In genomic region chr10:121154310-121154709, GRCh38 we compare ENCODE assay signal across 17 cellular contexts.
"Had no signal": no experiment of that assay in that cellular context is flagged by ENCODE, and none has a peak within 500 bp of the region (broad histone marks: within the 10 kb centered on the region; RNA-seq: fewer than 3 reads in every experiment).

No MANE protein-coding gene starts in this region.

- ATAC-seq: activated naive CD4-positive, alpha-beta T cell treated with anti-CD3 and anti-CD28 coated beads, Interleukin-2, amount 50 U/mL, for 72 hours; gastrocnemius medialis; heart right ventricle; naive thymus-derived CD8-positive, alpha-beta T cell; stimulated activated naive CD8-positive, alpha-beta T cell treated with anti-CD3 and anti-CD28 coated beads, Interleukin-15, Interleukin-2, amounts not matched to agents 100 U/mL and 50 U/mL, for 24 hours had no signal

- H3K4me3 Mint-ChIP-seq: central memory CD8-positive, alpha-beta T cell; immature natural killer cell; naive thymus-derived CD8-positive, alpha-beta T cell had no signal

- H3K36me3 ChIP-seq: gastrocnemius medialis, heart right ventricle, right atrium auricular region, thoracic aorta, upper lobe of right lung, WERI-Rb-1 had no signal

- H3K4me1 ChIP-seq: gastrocnemius medialis, heart right ventricle, right atrium auricular region had no signal

- DNase-seq: activated CD4-positive, alpha-beta T cell treated with anti-CD3 and anti-CD28 coated beads for 1 hour; activated gamma-delta T cell; gastrocnemius medialis; heart right ventricle; immature natural killer cell; left cardiac atrium; naive thymus-derived CD8-positive, alpha-beta T cell; stimulated activated naive CD8-positive, alpha-beta T cell treated with anti-CD3 and anti-CD28 coated beads, Interleukin-15, Interleukin-2, amounts not matched to agents 100 U/mL and 50 U/mL, for 24 hours; SW 1271; T-helper 2 cell; upper lobe of right lung; WERI-Rb-1 had no signal

- H3K27ac Mint-ChIP-seq: activated naive CD4-positive, alpha-beta T cell treated with anti-CD3 and anti-CD28 coated beads, Interleukin-2, amount 50 U/mL, for 72 hours; immature natural killer cell; naive thymus-derived CD8-positive, alpha-beta T cell had no signal

- H3K27me3 ChIP-seq: gastrocnemius medialis, right atrium auricular region, upper lobe of right lung had no signal

- H3K27ac ChIP-seq: coronary artery, gastrocnemius medialis, heart right ventricle, right atrium auricular region, thoracic aorta, upper lobe of right lung, WERI-Rb-1 had no signal

- H3K4me1 Mint-ChIP-seq: central memory CD8-positive, alpha-beta T cell; immature natural killer cell; naive thymus-derived CD8-positive, alpha-beta T cell had no signal

- H3K9me3 ChIP-seq: gastrocnemius medialis, thoracic aorta, upper lobe of right lung had no signal

- H3K36me3 Mint-ChIP-seq: immature natural killer cell; naive thymus-derived CD8-positive, alpha-beta T cell had no signal

- H3K4me3 ChIP-seq: coronary artery, gastrocnemius medialis, heart right ventricle, right atrium auricular region, thoracic aorta, upper lobe of right lung had no signal

- H3K27me3 Mint-ChIP-seq: central memory CD8-positive, alpha-beta T cell had no signal
